In genomic region chr2:192183296-192183695, GRCh38 we compare ENCODE assay signal across 23 cellular contexts. TPM values are rescaled to one million over a fixed set of nuclear protein-coding genes. Genes with fewer than 3 reads are reported as not detected.
DNase-seq lines count a peak whose midpoint lies in the region; ATAC-seq, FAIRE-seq and TF ChIP-seq lines count a peak whose summit lies in the region.
"Had no signal": no experiment of that assay in that cellular context is flagged by ENCODE, and none has a peak within 500 bp of the region (broad histone marks: within the 10 kb centered on the region; RNA-seq: fewer than 3 reads in every experiment).

No MANE protein-coding gene starts in this region.

- intact Hi-C loops in HepG2 (cut with micrococcal nuclease; ENCODE audit: unreplicated experiment) (no loop called here), right lobe of liver (cut with DNase I) (no loop called here)

- POLR2A ChIA-PET in HepG2 (lab: Yijun Ruan, JAX) = no interaction called here

- TF ChIP-seq RAD21 in HepG2 (CRISPR knock-in tag; IDR thresholded peaks at IDR 0.05) = no peak

- ATAC-seq in HepG2 = no peak
- no peak for ATAC-seq in right lobe of liver

- no peaks in the 10 kb centered on the region for H3K79me2 ChIP-seq in HepG2 (ENCODE audit: insufficient read depth, low read length)

- H2AFZ ChIP-seq in HepG2 (ENCODE audit: low read length) = no peak overlapping the region

- H3K4me1 ChIP-seq in HepG2 (ENCODE audit: insufficient read depth, low read length) (no peaks in the 10 kb centered on the region), right lobe of liver (no peaks in the 10 kb centered on the region)

- WGBS in HepG2 (ENCODE audit: low lambda C conversion rate) = 0% methylated on average over 1 of the region's 1 CpG
- WGBS in right lobe of liver (ENCODE audit: insufficient coverage, low coverage, low lambda C conversion rate, missing lambda C conversion rate) = 39% methylated on average over 1 of the region's 1 CpG

- in situ Hi-C loops in HepG2 (cut with HindIII; ENCODE audit: extremely low pct_ligation_motif_present, low pct_unique_long_range_greater_than_20kb) = no loop called here

- DNase-seq in HepG2 (ENCODE audit: low spot score) (no peak), right lobe of liver (no peak), substantia nigra (lab: John Stamatoyannopoulos, UW) (no peak), DMS79 treated with DMSO at 0.1 percent for 48 hours (lab: John Stamatoyannopoulos, UW) (no peak), SKM-1 treated with dmso at 0.1 percent for 144 hours (lab: John Stamatoyannopoulos, UW; ENCODE audit: unreplicated experiment) (no peak), GOT3 (lab: John Stamatoyannopoulos, UW) (no peak)
- DNase-seq: ACHN; AML-193; BE2C; CD4-positive, alpha-beta T cell; CD8-positive, alpha-beta memory T cell; DMS 273 treated with DMSO at 0.1 percent for 48 hours; DND-41; H7; HCEC 1CT had no signal

- no peak overlapping the region for H3K4me2 ChIP-seq in HepG2 (ENCODE audit: low read depth, low read length)
- H3K4me2 ChIP-seq: BLaER1 treated with 17β-estradiol and CSF1 and Interleukin-3, amounts not matched to agents 10 nM and 100 nM had no signal

- H3K36me3 ChIP-seq in HepG2 (replicated peaks in 1 of 2; ENCODE audit: control insufficient read depth in 1 of 2, insufficient read depth in 2 of 2, low read length in 2 of 2) (no peaks in the 10 kb centered on the region), right lobe of liver (no peaks in the 10 kb centered on the region)
- H3K36me3 ChIP-seq: BE2C; BLaER1 treated with 17β-estradiol and CSF1 and Interleukin-3, amounts not matched to agents 10 nM and 100 nM had no signal

- H3K4me3 ChIP-seq in HepG2 (replicated peaks in 1 of 3; ENCODE audit: insufficient read depth in 1 of 3, low read depth in 2 of 3, low read length in 3 of 3) = no peak overlapping the region
- H3K4me3 ChIP-seq in right lobe of liver = no peak overlapping the region
- H3K4me3 ChIP-seq: BLaER1 treated with 17β-estradiol and CSF1 and Interleukin-3, amounts not matched to agents 10 nM and 100 nM had no signal

- H3K9ac ChIP-seq in HepG2 (ENCODE audit: insufficient read depth, low read depth, low read length) = no peak overlapping the region
- H3K9ac ChIP-seq: BLaER1 treated with 17β-estradiol and CSF1 and Interleukin-3, amounts not matched to agents 10 nM and 100 nM had no signal

- TF ChIP-seq POLR2A in HepG2 (IDR thresholded peaks at IDR 0.05; ENCODE audit: insufficient read depth in 1 of 2, low read depth in 2 of 2, low read length in 2 of 2) (no peak), right lobe of liver (IDR thresholded peaks at IDR 0.05) (no peak)

- H3K9me3 ChIP-seq in HepG2 (ENCODE audit: low read length) (no peaks in the 10 kb centered on the region), right lobe of liver (no peaks in the 10 kb centered on the region)
- H3K9me3 ChIP-seq: BE2C; BLaER1 treated with 17β-estradiol and CSF1 and Interleukin-3, amounts not matched to agents 10 nM and 100 nM had no signal

- 0 out of 5 replicates have a peak, but pooled peaks cover 0 to 5% of the 10 kb centered on the region in 2 experiments for H3K27me3 ChIP-seq in HepG2 (ENCODE audit: control insufficient read depth in 1 of 2, insufficient read depth in 2 of 2, low read length in 2 of 2)
- H3K27me3 ChIP-seq in right lobe of liver = peaks cover 0 to 3% of the 10 kb centered on the region in 2 donors
- H3K27me3 ChIP-seq: BLaER1 treated with 17β-estradiol and CSF1 and Interleukin-3, amounts not matched to agents 10 nM and 100 nM had no signal

- CTCF ChIA-PET in HepG2 (lab: Yijun Ruan, JAX; ENCODE audit: low intra/inter-chr PET ratio, low total read pairs) = no interaction called here

- FAIRE-seq in HepG2 (lab: Jason Lieb, UNC) = no peak
- FAIRE-seq: A204.1, G401.6, GM12892, H1 had no signal

- TF ChIP-seq EP300 in HepG2 (IDR thresholded peaks at IDR 0.05; ENCODE audit: low read depth in 2 of 2, low read length in 2 of 2) (no peak), HepG2 (CRISPR knock-in tag; IDR thresholded peaks at IDR 0.05; ENCODE audit: borderline replicate concordance) (no peak)

- no peak for TF ChIP-seq CTCF in HepG2 (CRISPR knock-in tag; IDR thresholded peaks at IDR 0.05)
- no peak for TF ChIP-seq CTCF in right lobe of liver (IDR thresholded peaks at IDR 0.05)

- BruUV-seq in HepG2 (replicated peaks; lab: Mats Ljungman, UMichigan) = no TSS peak

- H3K27ac ChIP-seq in HepG2 (ENCODE audit: extremely low read length, insufficient read depth, low read length) = no peak overlapping the region
- H3K27ac ChIP-seq in right lobe of liver = no peak overlapping the region
- H3K27ac ChIP-seq in cingulate gyrus (ENCODE audit: low read depth, low read length) = peak overlapping the region; percentile 74
- H3K27ac ChIP-seq in substantia nigra (ENCODE audit: low read depth, low read length, poor library complexity, severe bottlenecking) = peak overlapping the region; percentile 64
- H3K27ac ChIP-seq: 22Rv1; BLaER1 treated with 17β-estradiol and CSF1 and Interleukin-3, amounts not matched to agents 10 nM and 100 nM had no signal

- H4K20me1 ChIP-seq in HepG2 (ENCODE audit: insufficient read depth, low read length) = no peaks in the 10 kb centered on the region; the same call in 1 of the 2 replicates
- H4K20me1 ChIP-seq: BLaER1 treated with 17β-estradiol and CSF1 and Interleukin-3, amounts not matched to agents 10 nM and 100 nM had no signal

TF ChIP-seq in HepG2, 621 proteins besides CTCF, POLR2A, EP300 and RAD21:
- no peak for TF ChIP-seq ZNF142 (CRISPR knock-in tag; IDR thresholded peaks at IDR 0.05)
- peak; percentile 57 for TF ChIP-seq CREB1 (IDR thresholded peaks at IDR 0.05)
- no peak for TF ChIP-seq CREB1 (CRISPR knock-in tag; IDR thresholded peaks at IDR 0.05)
- peak; percentile 74 for TF ChIP-seq MAFF (IDR thresholded peaks at IDR 0.05; ENCODE audit: low read depth, low read length)
- TF ChIP-seq MAFK (conservative IDR thresholded peaks at IDR 0.05 in 1 of 2, IDR thresholded peaks at IDR 0.05 in 1 of 2; ENCODE audit: low read length in 2 of 2) = peak; percentile 45 to 69; a peak in 3 of 4 replicates

RNA-seq across cellular contexts. Expression of gene TMEFF2, which starts 11.4 kb away (rescaled TPM):
- total RNA-seq in HepG2 (2016; rRNA removed; fragmentation: Illumina TruSeq; extraction: Trizol) = not detected in 2 replicates
- not detected in 2 replicates for total RNA-seq in HepG2 (2016; cell fraction: cytosol; rRNA removed; fragmentation: Illumina TruSeq; extraction: Trizol; ENCODE audit: low read depth)
- not detected in 2 replicates for total RNA-seq in HepG2 (2016; cell fraction: insoluble cytoplasmic fraction; rRNA removed; fragmentation: Illumina TruSeq; extraction: Trizol)
- total RNA-seq in HepG2 (2016; cell fraction: membrane; rRNA removed; fragmentation: Illumina TruSeq; extraction: Trizol) = not detected in 2 replicates
- not detected in 2 replicates for total RNA-seq in HepG2 (2016; cell fraction: nucleus; rRNA removed; fragmentation: Illumina TruSeq; extraction: Trizol)
- not detected in 2 replicates for polyA plus RNA-seq in HepG2 (2011; rRNA removed)
- polyA plus RNA-seq in HepG2 (2011; cell fraction: cytosol; rRNA removed) = not detected in 2 replicates
- polyA plus RNA-seq in HepG2 (2011; cell fraction: nucleus; rRNA removed) = not detected in 2 replicates
- polyA plus RNA-seq in HepG2 (2012) = not detected in 2 replicates
- not detected in 2 replicates for polyA plus RNA-seq in HepG2 (2016; cell fraction: cytosol; fragmentation: Illumina TruSeq; extraction: Trizol; ENCODE audit: low read depth)
- not detected in 2 replicates for polyA plus RNA-seq in HepG2 (2016; cell fraction: insoluble cytoplasmic fraction; fragmentation: Illumina TruSeq; extraction: Trizol; ENCODE audit: low read depth)
- not detected in 2 replicates for polyA plus RNA-seq in HepG2 (2016; cell fraction: membrane; fragmentation: Illumina TruSeq; extraction: Trizol; ENCODE audit: low read depth)
- not detected in 2 replicates for polyA plus RNA-seq in HepG2 (2016; cell fraction: nucleus; fragmentation: Illumina TruSeq; extraction: Trizol; ENCODE audit: insufficient read depth, low read depth)
- 0.12 TPM in 1 of 2 replicates, not detected in the other for polyA minus RNA-seq in HepG2 (2011; rRNA and poly(A)+ RNA removed; ENCODE audit: low replicate concordance)
- polyA minus RNA-seq in HepG2 (2011; cell fraction: cytosol; rRNA and poly(A)+ RNA removed) = not detected in 2 replicates
- polyA minus RNA-seq in HepG2 (2011; cell fraction: nucleus; rRNA and poly(A)+ RNA removed) = 0.13 and 0.25 TPM in 2 replicates
- total RNA-seq in right lobe of liver = not detected
- total RNA-seq: CD4-positive, alpha-beta T cell; CD8-positive, alpha-beta memory T cell had no signal
- polyA plus RNA-seq: CD14-positive monocyte; CD8-positive, alpha-beta memory T cell had no signal

Comparison
In these comparisons a context has a peak if more than half of its experiments do, and no peak if none do; other contexts are left out.
1. H3K27ac ChIP-seq: peak in cingulate gyrus (single experiment) and substantia nigra (single experiment); none in HepG2 (single experiment) and right lobe of liver (0 of 3).